ENCODE assay signal across 8 cellular contexts in the genomic region with DNA sequence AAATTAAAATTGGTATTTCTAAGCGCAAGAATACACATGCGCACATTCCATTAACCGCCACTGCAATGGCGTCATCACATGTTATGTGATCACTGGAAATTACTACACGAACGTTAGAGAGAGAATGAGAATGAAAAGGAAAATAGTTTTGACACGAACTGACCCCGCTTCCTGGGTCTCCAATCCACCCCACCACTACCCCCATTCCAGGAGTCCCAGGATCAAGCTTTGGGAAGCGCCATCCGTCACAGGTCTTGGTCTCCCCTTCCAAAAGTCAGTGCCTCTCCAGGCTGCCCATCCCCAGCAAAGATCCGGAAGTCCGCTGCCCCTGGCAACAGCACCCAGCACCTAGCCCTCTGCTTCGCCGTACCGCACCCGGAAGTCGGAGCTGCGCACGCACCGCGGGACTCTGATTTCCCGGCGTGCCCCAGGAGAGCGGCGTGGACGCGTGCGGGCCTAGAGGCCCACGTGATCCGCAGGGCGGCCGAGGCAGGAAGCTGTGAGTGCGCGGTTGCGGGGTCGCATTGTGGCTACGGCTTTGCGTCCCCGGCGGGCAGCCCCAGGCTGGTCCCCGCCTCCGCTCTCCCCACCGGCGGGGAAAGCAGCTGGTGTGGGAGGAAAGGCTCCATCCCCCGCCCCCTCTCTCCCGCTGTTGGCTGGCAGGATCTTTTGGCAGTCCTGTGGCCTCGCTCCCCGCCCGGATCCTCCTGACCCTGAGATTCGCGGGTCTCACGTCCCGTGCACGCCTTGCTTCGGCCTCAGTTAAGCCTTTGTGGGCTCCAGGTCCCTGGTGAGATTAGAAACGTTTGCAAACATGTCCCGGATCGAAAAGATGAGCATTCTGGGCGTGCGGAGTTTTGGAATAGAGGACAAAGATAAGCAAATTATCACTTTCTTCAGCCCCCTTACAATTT.
DNase-seq lines count a peak whose midpoint lies in the region; ATAC-seq and TF ChIP-seq lines count a peak whose summit lies in the region.

RAD50 (plus strand) TSS at position 467 of the 914 bp plus-strand sequence; CDS start at position 815, 348 bp downstream.

- TF ChIP-seq CTCF in AG10803 (conservative IDR thresholded peaks at IDR 0.05; ENCODE audit: low read length): no peak

- no peaks in the 10 kb centered on the region for H3K27me3 Mint-ChIP-seq in central memory CD8-positive, alpha-beta T cell

- H3K4me1 Mint-ChIP-seq in central memory CD8-positive, alpha-beta T cell: peaks cover 23% of the 10 kb centered on the region

- peak within 1 kb of the TSS; percentile 97 for H3K27ac Mint-ChIP-seq in central memory CD8-positive, alpha-beta T cell (ENCODE audit: low read depth)

- peak within 1 kb of the TSS; percentile 93 for H3K4me3 Mint-ChIP-seq in central memory CD8-positive, alpha-beta T cell

- ATAC-seq in GM19035 (IDR thresholded peaks at IDR 0.05; ENCODE audit: unreplicated experiment): peak; percentile 98
- ATAC-seq in HG03342 (IDR thresholded peaks at IDR 0.05; ENCODE audit: unreplicated experiment): peak; percentile 97
- peak; percentile 99 for ATAC-seq in activated CD4-positive, CD25-positive, alpha-beta regulatory T cell treated with anti-CD3 and anti-CD28 coated beads, Interleukin-2, amount 50 U/mL, for 24 hours
- ATAC-seq in central memory CD8-positive, alpha-beta T cell (replicated peaks; ENCODE audit: extremely low read depth, poor library complexity, severe bottlenecking): peak; percentile 95

- DNase-seq in AG10803 (ENCODE audit: low read depth) (peak; percentile 91), NCI-H446 (lab: John Stamatoyannopoulos, UW) (peak; percentile 74 to 90), islet precursor cell (peak; percentile 93)
- DNase-seq in central memory CD8-positive, alpha-beta T cell (ENCODE audit: low spot score in 2 of 2): peak; percentile 83 to 85
- peak; percentile 91 for DNase-seq in stimulated activated CD4-positive, alpha-beta T cell treated with anti-CD3 and anti-CD28 coated beads, Interleukin-12 subunit alpha, Interleukin-12 subunit beta, amount 100 ng/mL, for 4 hours

- peaks cover 15% of the 10 kb centered on the region for H3K36me3 Mint-ChIP-seq in central memory CD8-positive, alpha-beta T cell (ENCODE audit: insufficient read depth)

- H3K4me3 ChIP-seq in AG10803 (ENCODE audit: low read length): peak within 1 kb of the TSS; percentile 86

- H3K9me3 Mint-ChIP-seq in central memory CD8-positive, alpha-beta T cell: no peaks in the 10 kb centered on the region

Comparison
In these comparisons a context has a peak if more than half of its experiments do, and no peak if none do; other contexts are left out.
1. Peak in every context shown above with its lines: DNase-seq, ATAC-seq and H3K4me3 ChIP-seq.